Comparison of ENCODE assay signal across 8 cellular contexts in genomic region chr13:46386996-46387851, GRCh38. TPM values are rescaled to one million over a fixed set of nuclear protein-coding genes. Genes with fewer than 3 reads are reported as not detected.
DNase-seq lines count a peak whose midpoint lies in the region; ATAC-seq, FAIRE-seq and TF ChIP-seq lines count a peak whose summit lies in the region.

A gene with protein sequence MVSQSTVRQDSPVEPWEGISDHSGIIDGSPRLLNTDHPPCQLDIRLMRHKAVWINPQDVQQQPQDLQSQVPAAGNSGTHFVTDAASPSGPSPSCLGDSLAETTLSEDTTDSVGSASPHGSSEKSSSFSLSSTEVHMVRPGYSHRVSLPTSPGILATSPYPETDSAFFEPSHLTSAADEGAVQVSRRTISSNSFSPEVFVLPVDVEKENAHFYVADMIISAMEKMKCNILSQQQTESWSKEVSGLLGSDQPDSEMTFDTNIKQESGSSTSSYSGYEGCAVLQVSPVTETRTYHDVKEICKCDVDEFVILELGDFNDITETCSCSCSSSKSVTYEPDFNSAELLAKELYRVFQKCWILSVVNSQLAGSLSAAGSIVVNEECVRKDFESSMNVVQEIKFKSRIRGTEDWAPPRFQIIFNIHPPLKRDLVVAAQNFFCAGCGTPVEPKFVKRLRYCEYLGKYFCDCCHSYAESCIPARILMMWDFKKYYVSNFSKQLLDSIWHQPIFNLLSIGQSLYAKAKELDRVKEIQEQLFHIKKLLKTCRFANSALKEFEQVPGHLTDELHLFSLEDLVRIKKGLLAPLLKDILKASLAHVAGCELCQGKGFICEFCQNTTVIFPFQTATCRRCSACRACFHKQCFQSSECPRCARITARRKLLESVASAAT (minus strand): TSS chr13:46387252. CDS start chr13:46372475, 14,777 bp downstream.

- no peak for TF ChIP-seq POLR2A in HepG2 (IDR thresholded peaks at IDR 0.05; ENCODE audit: insufficient read depth in 1 of 2, low read depth in 2 of 2, low read length in 2 of 2)

- H3K9ac ChIP-seq in HepG2 (ENCODE audit: insufficient read depth, low read depth, low read length) = no peak within 1 kb of the TSS

- H3K79me2 ChIP-seq in HepG2 (ENCODE audit: insufficient read depth, low read length) = no peaks in the 10 kb centered on the region

- 15% methylated on average over 21 of the region's 73 CpGs for WGBS in HepG2 (ENCODE audit: low lambda C conversion rate)

- DNase-seq in SK-MEL-5 (ENCODE audit: low read depth, low spot score) = peak; percentile 54
- peak; percentile 7 for DNase-seq in cerebellum (ENCODE audit: low spot score)
- DNase-seq in HepG2 (ENCODE audit: low spot score) = no peak
- peak; percentile 26 to 38 for DNase-seq in stimulated activated CD4-positive, alpha-beta T cell treated with anti-CD3 and anti-CD28 coated beads, Interleukin-4, amount 100 ng/mL, for 48 hours (ENCODE audit: low read depth in 2 of 2)
- DNase-seq in COLO829 (ENCODE audit: low spot score) = no peak

- no peaks in the 10 kb centered on the region for H3K9me3 ChIP-seq in HepG2 (ENCODE audit: low read length)

- no peaks in the 10 kb centered on the region for H3K36me3 ChIP-seq in HepG2 (replicated peaks in 1 of 2; ENCODE audit: control insufficient read depth in 1 of 2, insufficient read depth in 2 of 2, low read length in 2 of 2)

- peaks cover 4 to 51% of the 10 kb centered on the region in 2 experiments for H3K27me3 ChIP-seq in HepG2 (ENCODE audit: control insufficient read depth in 1 of 2, insufficient read depth in 2 of 2, low read length in 2 of 2)

- POLR2A ChIA-PET in HepG2 (lab: Yijun Ruan, JAX) = no interaction called here

- 0 out of 2 replicates have a peak, but pooled peaks cover 3% of the 10 kb centered on the region for H4K20me1 ChIP-seq in HepG2 (ENCODE audit: insufficient read depth, low read length)

- H3K4me3 ChIP-seq in GM12875 (ENCODE audit: low read depth, low read length) = peak within 1 kb of the TSS; percentile 89
- H3K4me3 ChIP-seq in HepG2 (replicated peaks in 1 of 3; ENCODE audit: insufficient read depth in 1 of 3, low read depth in 2 of 3, low read length in 3 of 3) = peak within 1 kb of the TSS; percentile 5 to 58 (median 25); a peak in 4 of 6 replicates

- H3K27ac ChIP-seq in HepG2 (ENCODE audit: extremely low read length, insufficient read depth, low read length) = no peak within 1 kb of the TSS

- peak within 1 kb of the TSS; percentile 67 for H3K4me2 ChIP-seq in HepG2 (ENCODE audit: low read depth, low read length)

- in situ Hi-C loops in SK-MEL-5 (cut with HindIII; ENCODE audit: low pct_unique_long_range_greater_than_20kb, low sequenced_read_pairs) (no loop called here), HepG2 (cut with HindIII; ENCODE audit: extremely low pct_ligation_motif_present, low pct_unique_long_range_greater_than_20kb) (no loop called here)

- TF ChIP-seq RAD21 in HepG2 (CRISPR knock-in tag; IDR thresholded peaks at IDR 0.05) = no peak

- TF ChIP-seq CTCF in GM12875 (IDR thresholded peaks at IDR 0.05; ENCODE audit: borderline replicate concordance, insufficient read depth, low read depth, low read length) = peak; percentile 14; the same call in 1 of the 2 replicates
- TF ChIP-seq CTCF in HepG2 (CRISPR knock-in tag; IDR thresholded peaks at IDR 0.05) = peak; percentile 22; the same call in 1 of the 2 replicates

- H3K4me1 ChIP-seq in HepG2 (ENCODE audit: insufficient read depth, low read length) = peaks cover 24% of the 10 kb centered on the region

- CTCF ChIA-PET in HepG2 (lab: Yijun Ruan, JAX; ENCODE audit: low intra/inter-chr PET ratio, low total read pairs) = no interaction called here

- peak within 1 kb of the TSS; percentile 46 for H2AFZ ChIP-seq in HepG2 (ENCODE audit: low read length)

- no peak for FAIRE-seq in HepG2 (lab: Jason Lieb, UNC)

- TF ChIP-seq EP300 in HepG2 (IDR thresholded peaks at IDR 0.05; ENCODE audit: low read depth in 2 of 2, low read length in 2 of 2) (no peak), HepG2 (CRISPR knock-in tag; IDR thresholded peaks at IDR 0.05; ENCODE audit: borderline replicate concordance) (no peak)

- no TSS peak for BruUV-seq in HepG2 (replicated peaks; lab: Mats Ljungman, UMichigan)

- ATAC-seq in HG02885 (IDR thresholded peaks at IDR 0.05; ENCODE audit: poor library complexity, unreplicated experiment) = peak; percentile 46
- ATAC-seq in HepG2 = peak; percentile 81
- no peak for ATAC-seq in GM21381 (IDR thresholded peaks at IDR 0.05; ENCODE audit: unreplicated experiment)

- intact Hi-C loops in HepG2 (cut with micrococcal nuclease; ENCODE audit: unreplicated experiment) = no loop called here

TF ChIP-seq in HepG2, 621 proteins besides CTCF, POLR2A, EP300 and RAD21:
- TF ChIP-seq ZNF768 (CRISPR knock-in tag; IDR thresholded peaks at IDR 0.05) = 0 out of 2 replicates have a peak, but pooled peaks have one; percentile 24
- TF ChIP-seq HNRNPLL (IDR thresholded peaks at IDR 0.05; ENCODE audit: low read depth, low read length, poor library complexity, severe bottlenecking) = peak; percentile 42
- peak; percentile 13; the same call in 1 of the 2 replicates for TF ChIP-seq ZNF777 (CRISPR knock-in tag; IDR thresholded peaks at IDR 0.05)
- TF ChIP-seq, protein P1, sequence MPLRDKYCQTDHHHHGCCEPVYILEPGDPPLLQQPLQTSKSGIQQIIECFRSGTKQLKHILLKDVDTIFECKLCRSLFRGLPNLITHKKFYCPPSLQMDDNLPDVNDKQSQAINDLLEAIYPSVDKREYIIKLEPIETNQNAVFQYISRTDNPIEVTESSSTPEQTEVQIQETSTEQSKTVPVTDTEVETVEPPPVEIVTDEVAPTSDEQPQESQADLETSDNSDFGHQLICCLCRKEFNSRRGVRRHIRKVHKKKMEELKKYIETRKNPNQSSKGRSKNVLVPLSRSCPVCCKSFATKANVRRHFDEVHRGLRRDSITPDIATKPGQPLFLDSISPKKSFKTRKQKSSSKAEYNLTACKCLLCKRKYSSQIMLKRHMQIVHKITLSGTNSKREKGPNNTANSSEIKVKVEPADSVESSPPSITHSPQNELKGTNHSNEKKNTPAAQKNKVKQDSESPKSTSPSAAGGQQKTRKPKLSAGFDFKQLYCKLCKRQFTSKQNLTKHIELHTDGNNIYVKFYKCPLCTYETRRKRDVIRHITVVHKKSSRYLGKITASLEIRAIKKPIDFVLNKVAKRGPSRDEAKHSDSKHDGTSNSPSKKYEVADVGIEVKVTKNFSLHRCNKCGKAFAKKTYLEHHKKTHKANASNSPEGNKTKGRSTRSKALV (CRISPR knock-in tag; IDR thresholded peaks at IDR 0.05) = peak; percentile 98
- peak; percentile 72 for TF ChIP-seq HNRNPK (IDR thresholded peaks at IDR 0.05; ENCODE audit: low read depth, low read length, poor library complexity, severe bottlenecking)
- TF ChIP-seq ZFP82 (CRISPR knock-in tag; IDR thresholded peaks at IDR 0.05; ENCODE audit: borderline replicate concordance) = no peak
- TF ChIP-seq NRL (CRISPR knock-in tag; IDR thresholded peaks at IDR 0.05; ENCODE audit: borderline replicate concordance) = no peak

RNA-seq across cellular contexts. Expression of the gene that starts here (rescaled TPM):
- 12.4 and 17.7 TPM in 2 replicates for total RNA-seq in SK-MEL-5 (2014; rRNA removed; shearing (Covaris generic))
- polyA plus RNA-seq in SK-MEL-5 (2015; cell fraction: cytosol; rRNA removed) = 9.8 and 10.0 TPM in 2 replicates
- polyA plus RNA-seq in SK-MEL-5 (2015; cell fraction: nucleus; rRNA removed) = 45.7 and 48.7 TPM in 2 replicates
- 11.3 TPM for total RNA-seq in cerebellum
- total RNA-seq in HepG2 (2016; rRNA removed; fragmentation: Illumina TruSeq; extraction: Trizol) = not detected in 2 replicates
- not detected in 2 replicates for total RNA-seq in HepG2 (2016; cell fraction: cytosol; rRNA removed; fragmentation: Illumina TruSeq; extraction: Trizol; ENCODE audit: low read depth)
- total RNA-seq in HepG2 (2016; cell fraction: insoluble cytoplasmic fraction; rRNA removed; fragmentation: Illumina TruSeq; extraction: Trizol) = not detected in 2 replicates
- not detected in 2 replicates for total RNA-seq in HepG2 (2016; cell fraction: membrane; rRNA removed; fragmentation: Illumina TruSeq; extraction: Trizol)
- total RNA-seq in HepG2 (2016; cell fraction: nucleus; rRNA removed; fragmentation: Illumina TruSeq; extraction: Trizol) = not detected in 2 replicates
- not detected in 2 replicates for polyA plus RNA-seq in HepG2 (2011; rRNA removed)
- not detected in 2 replicates for polyA plus RNA-seq in HepG2 (2011; cell fraction: cytosol; rRNA removed)
- not detected in 2 replicates for polyA plus RNA-seq in HepG2 (2011; cell fraction: nucleus; rRNA removed)
- polyA plus RNA-seq in HepG2 (2012) = not detected in 2 replicates
- not detected in 2 replicates for polyA plus RNA-seq in HepG2 (2016; cell fraction: cytosol; fragmentation: Illumina TruSeq; extraction: Trizol; ENCODE audit: low read depth)
- polyA plus RNA-seq in HepG2 (2016; cell fraction: insoluble cytoplasmic fraction; fragmentation: Illumina TruSeq; extraction: Trizol; ENCODE audit: low read depth) = not detected in 2 replicates
- polyA plus RNA-seq in HepG2 (2016; cell fraction: membrane; fragmentation: Illumina TruSeq; extraction: Trizol; ENCODE audit: low read depth) = not detected in 2 replicates
- not detected in 2 replicates for polyA plus RNA-seq in HepG2 (2016; cell fraction: nucleus; fragmentation: Illumina TruSeq; extraction: Trizol; ENCODE audit: insufficient read depth, low read depth)
- polyA minus RNA-seq in HepG2 (2011; rRNA and poly(A)+ RNA removed; ENCODE audit: low replicate concordance) = 0.36 TPM in 1 of 2 replicates, not detected in the other
- not detected in 2 replicates for polyA minus RNA-seq in HepG2 (2011; cell fraction: cytosol; rRNA and poly(A)+ RNA removed)
- polyA minus RNA-seq in HepG2 (2011; cell fraction: nucleus; rRNA and poly(A)+ RNA removed) = not detected in 2 replicates

Comparison
In these comparisons a context has a peak if more than half of its experiments do, and no peak if none do; other contexts are left out.
1. RNA of the gene that starts here (total RNA-seq): 12.4 to 17.7 TPM in SK-MEL-5 and 11.3 TPM in cerebellum (single experiment); not detected in HepG2; every median in the first group is over 10 times any median in the second.
2. Peak in ATAC-seq, H3K4me3 ChIP-seq and H3K4me2 ChIP-seq in HepG2; RNA of the gene not detected or under 1 TPM.
3. DNase-seq: peak in SK-MEL-5 (single experiment), cerebellum (single experiment) and stimulated activated CD4-positive, alpha-beta T cell treated with anti-CD3 and anti-CD28 coated beads, Interleukin-4, amount 100 ng/mL, for 48 hours (2 of 2); none in HepG2 (single experiment) and COLO829 (single experiment).